Comparison of ENCODE assay signal across 10 cellular contexts in genomic region chr18:22609642-22610041, GRCh38.
DNase-seq lines count a peak whose midpoint lies in the region; ATAC-seq and TF ChIP-seq lines count a peak whose summit lies in the region.
"Had no signal": no experiment of that assay in that cellular context is flagged by ENCODE, and none has a peak within 500 bp of the region (broad histone marks: within the 10 kb centered on the region; RNA-seq: fewer than 3 reads in every experiment).

No MANE protein-coding gene starts in this region.

- CTCF ChIA-PET in WTC11 (lab: Charles Lee) = no interaction called here
- CTCF ChIA-PET in CD4-positive, alpha-beta T cell (lab: Charles Lee) = no interaction called here

- DNase-seq in Daoy (ENCODE audit: low read depth) (peak; percentile 62), WTC11 (ENCODE audit: low spot score) (no peak), cardiac muscle cell (ENCODE audit: low read depth in 1 of 2, low spot score in 1 of 2) (peak; percentile 7 to 64), osteoblast (ENCODE audit: insufficient read length, low spot score, missing footprints) (peak; percentile 41), MG63 (no peak), NCI-H1105 (lab: John Stamatoyannopoulos, UW) (no peak)
- no peak for DNase-seq in CD4-positive, alpha-beta T cell
- DNase-seq: CD4-positive, alpha-beta memory T cell; NCI-H2107 had no signal

- H3K4me1 Mint-ChIP-seq in WTC11 = peaks cover 18% of the 10 kb centered on the region; the same call in 1 of the 2 replicates
- H3K4me1 Mint-ChIP-seq in CD4-positive, alpha-beta T cell (ENCODE audit: low read depth) = no peaks in the 10 kb centered on the region
- H3K4me1 Mint-ChIP-seq: CD4-positive, alpha-beta memory T cell had no signal

- no peaks in the 10 kb centered on the region for H3K9me3 Mint-ChIP-seq in WTC11
- no peaks in the 10 kb centered on the region for H3K9me3 Mint-ChIP-seq in CD4-positive, alpha-beta T cell

- H3K4me3 Mint-ChIP-seq in WTC11 = no peak overlapping the region
- no peak overlapping the region for H3K4me3 Mint-ChIP-seq in CD4-positive, alpha-beta T cell
- H3K4me3 Mint-ChIP-seq: CD4-positive, alpha-beta memory T cell had no signal

- no peaks in the 10 kb centered on the region for H3K36me3 Mint-ChIP-seq in WTC11
- H3K36me3 Mint-ChIP-seq in CD4-positive, alpha-beta T cell (ENCODE audit: low read depth) = no peaks in the 10 kb centered on the region
- H3K36me3 Mint-ChIP-seq: CD4-positive, alpha-beta memory T cell had no signal

- POLR2A ChIA-PET in WTC11 (lab: Charles Lee) = no interaction called here
- POLR2A ChIA-PET in CD4-positive, alpha-beta T cell (lab: Charles Lee) = no interaction called here

- no peaks in the 10 kb centered on the region for H3K79me2 ChIP-seq in osteoblast (ENCODE audit: insufficient read depth, low read length)

- H2AFZ ChIP-seq in osteoblast (ENCODE audit: low read length) = peak overlapping the region; percentile 9

- H3K4me1 ChIP-seq in cardiac muscle cell (ENCODE audit: low read depth) (peaks cover 11% of the 10 kb centered on the region), osteoblast (ENCODE audit: insufficient read depth, low read length) (peaks cover 28% of the 10 kb centered on the region)

- H3K36me3 ChIP-seq in cardiac muscle cell (no peaks in the 10 kb centered on the region), osteoblast (ENCODE audit: insufficient read depth, low read length) (no peaks in the 10 kb centered on the region), MG63 (no peaks in the 10 kb centered on the region)

- H3K27me3 Mint-ChIP-seq in WTC11 (ENCODE audit: low read depth) = no peaks in the 10 kb centered on the region
- peaks cover 9% of the 10 kb centered on the region for H3K27me3 Mint-ChIP-seq in CD4-positive, alpha-beta T cell

- TF ChIP-seq CTCF in WTC11 (IDR thresholded peaks at IDR 0.05) = no peak
- TF ChIP-seq CTCF in cardiac muscle cell (IDR thresholded peaks at IDR 0.05; ENCODE audit: low read depth, low read length) = no peak
- TF ChIP-seq CTCF in osteoblast (IDR thresholded peaks at IDR 0.05; ENCODE audit: extremely low read depth, low read depth, low read length) = no peak
- TF ChIP-seq CTCF in CD4-positive, alpha-beta T cell (IDR thresholded peaks at IDR 0.05) = no peak

- no peak overlapping the region for H3K27ac Mint-ChIP-seq in WTC11
- H3K27ac Mint-ChIP-seq in CD4-positive, alpha-beta T cell = no peak overlapping the region
- H3K27ac Mint-ChIP-seq: CD4-positive, alpha-beta memory T cell had no signal

- no peak overlapping the region for H3K4me3 ChIP-seq in cardiac muscle cell
- H3K4me3 ChIP-seq in osteoblast (ENCODE audit: insufficient read depth, low read length) = no peak overlapping the region
- H3K4me3 ChIP-seq in MG63 = no peak overlapping the region

- no peaks in the 10 kb centered on the region for H3K27me3 ChIP-seq in cardiac muscle cell
- no peaks in the 10 kb centered on the region for H3K27me3 ChIP-seq in osteoblast (ENCODE audit: insufficient read depth, low read length)
- no peaks in the 10 kb centered on the region for H3K27me3 ChIP-seq in MG63
- H3K27me3 ChIP-seq in CD4-positive, alpha-beta T cell (ENCODE audit: control insufficient read depth, insufficient read depth, low read length) = no peaks in the 10 kb centered on the region

- H3K9me3 ChIP-seq in cardiac muscle cell (ENCODE audit: low read depth) = no peaks in the 10 kb centered on the region
- no peaks in the 10 kb centered on the region for H3K9me3 ChIP-seq in osteoblast (ENCODE audit: low read depth, low read length)
- no peaks in the 10 kb centered on the region for H3K9me3 ChIP-seq in MG63
- no peaks in the 10 kb centered on the region for H3K9me3 ChIP-seq in CD4-positive, alpha-beta T cell (ENCODE audit: control insufficient read depth, low read length)

- intact Hi-C loops in CD4-positive, alpha-beta T cell (cut with DNase I, micrococcal nuclease) = loop anchor here in 1 of 2 experiments (10.0 kb wide), 1 partner anchor 65 kb away; no protein-coding TSS in a partner anchor

- peak overlapping the region; percentile 1 for H3K4me2 ChIP-seq in osteoblast (ENCODE audit: insufficient read depth, low read length)

- H4K20me1 ChIP-seq in osteoblast (ENCODE audit: insufficient read depth, low read length) = no peaks in the 10 kb centered on the region

- ATAC-seq in WTC11 (peak; percentile 58), HG02884 (IDR thresholded peaks at IDR 0.05; ENCODE audit: unreplicated experiment) (no peak)
- no peak for ATAC-seq in CD4-positive, alpha-beta T cell (ENCODE audit: poor library complexity)

- H3K27ac ChIP-seq in cardiac muscle cell (no peak overlapping the region), osteoblast (ENCODE audit: low read depth, low read length) (peak overlapping the region; percentile 18)
- H3K27ac ChIP-seq in CD4-positive, alpha-beta T cell (ENCODE audit: low read depth, low read length) = no peak overlapping the region

TF ChIP-seq in WTC11, 78 proteins besides CTCF, POLR2A, EP300 and RAD21:
- TF ChIP-seq ZNF423 (CRISPR knock-in tag; IDR thresholded peaks at IDR 0.05) (no peak), PRDM15 (CRISPR knock-in tag; IDR thresholded peaks at IDR 0.05) (no peak), ZMAT4 (CRISPR knock-in tag; IDR thresholded peaks at IDR 0.05) (no peak), ZNF281 (CRISPR knock-in tag; IDR thresholded peaks at IDR 0.05) (no peak), ESRRA (CRISPR knock-in tag; IDR thresholded peaks at IDR 0.05; ENCODE audit: borderline replicate concordance) (no peak), NR2C2 (CRISPR knock-in tag; IDR thresholded peaks at IDR 0.05) (no peak), ZSCAN18 (CRISPR knock-in tag; IDR thresholded peaks at IDR 0.05) (no peak), GRHL2 (CRISPR knock-in tag; IDR thresholded peaks at IDR 0.05; ENCODE audit: insufficient replicate concordance, severe bottlenecking) (no peak), EMX1 (CRISPR knock-in tag; IDR thresholded peaks at IDR 0.05) (no peak)

Comparison
In these comparisons a context has a peak if more than half of its experiments do, and no peak if none do; other contexts are left out.
1. DNase-seq: peak in Daoy (single experiment), cardiac muscle cell (2 of 2) and osteoblast (single experiment); none in WTC11 (single experiment), MG63 (single experiment), CD4-positive, alpha-beta T cell (0 of 10) and NCI-H1105 (single experiment).